In genomic region chr16:67841816-67842508, GRCh38 we compare ENCODE assay signal across 8 cellular contexts. TPM values are rescaled to one million over a fixed set of nuclear protein-coding genes. Genes with fewer than 3 reads are reported as not detected.
DNase-seq lines count a peak whose midpoint lies in the region; ATAC-seq lines count a peak whose summit lies in the region.

TSS of gene THAP11 (plus strand) at chr16:67842320. CDS start at chr16:67842555, 235 bp downstream.

- H3K27ac ChIP-seq in HUES48 (ENCODE audit: low read depth, low read length), result peak within 1 kb of the TSS; percentile 96

- peaks cover 8% of the 10 kb centered on the region; the same call in 1 of the 2 replicates for H3K36me3 ChIP-seq in HUES48 (ENCODE audit: control insufficient read depth, insufficient read depth, low read length)
- H3K36me3 ChIP-seq in endocrine pancreas (ENCODE audit: control insufficient read depth, insufficient read depth, low read length), result no peaks in the 10 kb centered on the region

- peak within 1 kb of the TSS; percentile 68 for H3K9ac ChIP-seq in HUES48 (ENCODE audit: low read depth, low read length)
- H3K9ac ChIP-seq in endocrine pancreas (ENCODE audit: control insufficient read depth, insufficient read depth, low read length), result peak within 1 kb of the TSS; percentile 77

- H3K9me3 ChIP-seq in HUES48 (ENCODE audit: control insufficient read depth, insufficient read depth, low read length), result no peaks in the 10 kb centered on the region
- no peaks in the 10 kb centered on the region for H3K9me3 ChIP-seq in endocrine pancreas (ENCODE audit: control insufficient read depth, low read length)

- peak; percentile 42 for ATAC-seq in GM21390 (IDR thresholded peaks at IDR 0.05; ENCODE audit: unreplicated experiment)
- ATAC-seq in activated CD8-positive, alpha-beta memory T cell treated with anti-CD3 and anti-CD28 coated beads, Interleukin-2, amount 10 ng/mL, durations not matched to agents 7 days and 5 days, result peak; percentile 62

- H3K9me3 Mint-ChIP-seq in activated CD8-positive, alpha-beta memory T cell treated with anti-CD3 and anti-CD28 coated beads, Interleukin-2, amount 10 ng/mL, durations not matched to agents 7 days and 5 days (ENCODE audit: low read depth), result no peaks in the 10 kb centered on the region

- H3K27me3 ChIP-seq in HUES48 (ENCODE audit: control insufficient read depth, insufficient read depth, low read length) (no peaks in the 10 kb centered on the region), endocrine pancreas (ENCODE audit: control insufficient read depth, insufficient read depth, low read length) (no peaks in the 10 kb centered on the region)

- H3K4me1 ChIP-seq in HUES48 (ENCODE audit: control insufficient read depth, insufficient read depth, low read length), result peaks cover 29% of the 10 kb centered on the region
- H3K4me1 ChIP-seq in endocrine pancreas (ENCODE audit: control insufficient read depth, insufficient read depth, low read length), result peaks cover 12% of the 10 kb centered on the region

- peak within 1 kb of the TSS; percentile 84 for H3K4me3 ChIP-seq in HUES48 (ENCODE audit: low read depth, low read length)
- peak within 1 kb of the TSS; percentile 58 for H3K4me3 ChIP-seq in endocrine pancreas (ENCODE audit: control insufficient read depth, insufficient read depth, low read length)

- peaks cover 37% of the 10 kb centered on the region for H3K4me1 Mint-ChIP-seq in activated CD8-positive, alpha-beta memory T cell treated with anti-CD3 and anti-CD28 coated beads, Interleukin-2, amount 10 ng/mL, durations not matched to agents 7 days and 5 days

- H3K27me3 Mint-ChIP-seq in activated CD8-positive, alpha-beta memory T cell treated with anti-CD3 and anti-CD28 coated beads, Interleukin-2, amount 10 ng/mL, durations not matched to agents 7 days and 5 days, result no peaks in the 10 kb centered on the region

- peak within 1 kb of the TSS; percentile 98 for H3K27ac Mint-ChIP-seq in activated CD8-positive, alpha-beta memory T cell treated with anti-CD3 and anti-CD28 coated beads, Interleukin-2, amount 10 ng/mL, durations not matched to agents 7 days and 5 days

- H3K36me3 Mint-ChIP-seq in activated CD8-positive, alpha-beta memory T cell treated with anti-CD3 and anti-CD28 coated beads, Interleukin-2, amount 10 ng/mL, durations not matched to agents 7 days and 5 days, result peaks cover 5% of the 10 kb centered on the region

- DNase-seq in D341Med (ENCODE audit: low spot score), result peak; percentile 88
- peak; percentile 96 for DNase-seq in NOMO-1 treated with dmso at 0.1 percent for 144 hours (lab: John Stamatoyannopoulos, UW; ENCODE audit: unreplicated experiment)
- peak; percentile 97 for DNase-seq in activated CD8-positive, alpha-beta memory T cell treated with anti-CD3 and anti-CD28 coated beads, Interleukin-2, amount 10 ng/mL, durations not matched to agents 7 days and 5 days
- peak; percentile 96 for DNase-seq in mesenteric fat pad (ENCODE audit: low spot score)
- peak; percentile 91 for DNase-seq in stimulated activated CD8-positive, alpha-beta memory T cell treated with anti-CD3 and anti-CD28 coated beads, Interleukin-15, amount 100 ng/mL, for 1 hour (ENCODE audit: low read depth)

- H3K4me3 Mint-ChIP-seq in activated CD8-positive, alpha-beta memory T cell treated with anti-CD3 and anti-CD28 coated beads, Interleukin-2, amount 10 ng/mL, durations not matched to agents 7 days and 5 days, result peak within 1 kb of the TSS; percentile 95

- CTCF ChIA-PET in activated CD8-positive, alpha-beta memory T cell treated with anti-CD3 and anti-CD28 coated beads, Interleukin-2, amount 10 ng/mL, durations not matched to agents 7 days and 5 days (lab: Charles Lee), result interaction anchor here (1.1 to 1.8 kb wide), 3 partner anchors 25 to 321 kb away, joined by 3 to 9 read pairs (median 5); no protein-coding TSS in a partner anchor

RNA-seq across cellular contexts. Expression of gene THAP11, which starts in this region (rescaled TPM):
- total RNA-seq in activated CD8-positive, alpha-beta memory T cell treated with anti-CD3 and anti-CD28 coated beads, Interleukin-2, amount 10 ng/mL, durations not matched to agents 7 days and 5 days, result 10 to 100 TPM; 47.9 to 52.7 TPM
- 21.6 TPM for total RNA-seq in mesenteric fat pad

Comparison
In these comparisons a context has a peak if more than half of its experiments do, and no peak if none do; other contexts are left out.
1. Peak in every context shown above with its lines: DNase-seq, ATAC-seq, H3K4me3 ChIP-seq and H3K27ac ChIP-seq.